In the genomic region with DNA sequence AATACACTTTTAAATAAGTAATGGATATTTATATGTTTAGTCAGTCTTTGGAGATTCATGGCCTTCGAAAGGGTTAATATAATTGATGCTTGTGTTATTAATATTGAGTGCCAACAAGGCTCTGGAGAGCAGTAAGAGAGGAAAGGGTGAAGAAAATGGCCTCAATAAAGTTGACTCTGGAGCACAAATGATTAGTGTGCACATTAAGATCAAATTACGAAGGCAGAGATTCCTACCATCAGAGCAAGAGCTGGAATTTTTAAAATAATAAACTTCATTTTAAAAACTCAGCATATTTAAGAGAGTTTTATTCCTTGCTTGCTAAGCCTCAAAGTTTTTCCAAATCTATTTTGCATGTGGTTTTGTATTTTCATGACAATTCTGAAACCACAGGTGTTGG, we compare ENCODE assay signal across 20 cellular contexts. TPM values are rescaled to one million over a fixed set of nuclear protein-coding genes. Genes with fewer than 3 reads are reported as not detected.
A peak's percentile ranks its signal among the peaks of the same experiment; 100 is the strongest.
DNase-seq lines count a peak whose midpoint lies in the region; ATAC-seq and TF ChIP-seq lines count a peak whose summit lies in the region.
"Had no signal": no experiment of that assay in that cellular context is flagged by ENCODE, and none has a peak within 500 bp of the region (broad histone marks: within the 10 kb centered on the region; RNA-seq: fewer than 3 reads in every experiment).

No MANE protein-coding gene starts in this region.

- TF ChIP-seq CTCF in cardiac muscle cell (IDR thresholded peaks at IDR 0.05; ENCODE audit: low read depth, low read length) (no peak), Loucy (conservative IDR thresholded peaks at IDR 0.05; ENCODE audit: low read length) (no peak), hepatocyte (IDR thresholded peaks at IDR 0.05; ENCODE audit: poor library complexity) (no peak), upper lobe of left lung (IDR thresholded peaks at IDR 0.05) (no peak)

- DNase-seq in cardiac muscle cell (ENCODE audit: low read depth in 1 of 2, low spot score in 1 of 2) (no peak), left ventricle myocardium superior (no peak), hepatocyte (ENCODE audit: low spot score) (no peak), upper lobe of left lung (no peak), RKO (ENCODE audit: low spot score) (no peak)
- no peak for DNase-seq in activated CD4-positive, CD25-positive, alpha-beta regulatory T cell (lab: John Stamatoyannopoulos, UW)
- DNase-seq: activated naive CD4-positive, alpha-beta T cell treated with Interleukin-2 at 50 U/mL for 16 hours; brain microvascular endothelial cell; CD4-positive, alpha-beta T cell; dorsolateral prefrontal cortex; MG63; NCI-H2029 treated with DMSO at 0.1 percent for 48 hours; NCI-H774; pancreas; T1000 had no signal

- H3K9ac ChIP-seq in Loucy (ENCODE audit: low read depth, low read length, poor library complexity, severe bottlenecking): peak overlapping the region; percentile 2

- peaks cover 17% of the 10 kb centered on the region for H3K4me1 ChIP-seq in cardiac muscle cell (ENCODE audit: low read depth)
- peaks cover 67% of the 10 kb centered on the region for H3K4me1 ChIP-seq in Loucy (ENCODE audit: insufficient read depth, low read length, poor library complexity, severe bottlenecking)
- peaks cover 19% of the 10 kb centered on the region for H3K4me1 ChIP-seq in hepatocyte (ENCODE audit: insufficient read depth)
- peaks cover 19 to 57% (median 37%) of the 10 kb centered on the region in 4 donors for H3K4me1 ChIP-seq in upper lobe of left lung

- H3K27ac ChIP-seq in cardiac muscle cell: peak overlapping the region; percentile 50
- peak overlapping the region; percentile 24 for H3K27ac ChIP-seq in hepatocyte
- peak overlapping the region in 3 of 4 donors; percentile 7 to 48 (median 44) for H3K27ac ChIP-seq in upper lobe of left lung
- H3K27ac ChIP-seq: A549, brain microvascular endothelial cell had no signal

- 71% methylated on average over 2 of the region's 2 CpGs for WGBS in hepatocyte (ENCODE audit: low lambda C conversion rate, missing lambda C conversion rate)
- 68 to 72% methylated on average over 2 of the region's 2 CpGs for WGBS in upper lobe of left lung, 2 donors

- intact Hi-C loops in left ventricle myocardium superior (cut with micrococcal nuclease): no loop called here

- TF ChIP-seq EP300 in upper lobe of left lung (IDR thresholded peaks at IDR 0.05): no peak

- H3F3A ChIP-seq in Loucy (ENCODE audit: low read depth): peaks cover 4% of the 10 kb centered on the region; the same call in 1 of the 2 replicates

- TF ChIP-seq POLR2A in upper lobe of left lung (IDR thresholded peaks at IDR 0.05): no peak

- H3K9me3 ChIP-seq in cardiac muscle cell (ENCODE audit: low read depth) (no peaks in the 10 kb centered on the region), Loucy (ENCODE audit: insufficient read depth, low read depth, low read length) (no peaks in the 10 kb centered on the region), hepatocyte (ENCODE audit: low read depth) (no peaks in the 10 kb centered on the region), upper lobe of left lung (no peaks in the 10 kb centered on the region)
- H3K9me3 ChIP-seq: A549, MG63, pancreas had no signal

- no peak overlapping the region for H3K4me3 ChIP-seq in cardiac muscle cell
- H3K4me3 ChIP-seq in Loucy (ENCODE audit: low read length, poor library complexity, severe bottlenecking): peak overlapping the region; percentile 1
- no peak overlapping the region for H3K4me3 ChIP-seq in hepatocyte
- no peak overlapping the region for H3K4me3 ChIP-seq in upper lobe of left lung
- H3K4me3 ChIP-seq: A549, MG63, pancreas, skin epidermis had no signal

- H2AFZ ChIP-seq in Loucy (ENCODE audit: low read length) (no peak overlapping the region), hepatocyte (no peak overlapping the region)

- no peaks in the 10 kb centered on the region for H3K36me3 ChIP-seq in cardiac muscle cell
- H3K36me3 ChIP-seq in Loucy (ENCODE audit: insufficient read depth, low read length): no peaks in the 10 kb centered on the region
- no peaks in the 10 kb centered on the region for H3K36me3 ChIP-seq in hepatocyte (replicated peaks; ENCODE audit: insufficient read depth, low read depth)
- no peaks in the 10 kb centered on the region for H3K36me3 ChIP-seq in upper lobe of left lung
- H3K36me3 ChIP-seq: brain microvascular endothelial cell, MG63, pancreas had no signal

- no peaks in the 10 kb centered on the region for H3K27me3 ChIP-seq in cardiac muscle cell
- H3K27me3 ChIP-seq in Loucy (ENCODE audit: insufficient read depth, low read length, poor library complexity, severe bottlenecking): no peaks in the 10 kb centered on the region
- no peaks in the 10 kb centered on the region for H3K27me3 ChIP-seq in hepatocyte
- H3K27me3 ChIP-seq in upper lobe of left lung: no peaks in the 10 kb centered on the region
- H3K27me3 ChIP-seq: brain microvascular endothelial cell, dorsolateral prefrontal cortex, MG63, pancreas had no signal

- H3K79me2 ChIP-seq in Loucy (ENCODE audit: insufficient read depth, low read length) (peaks cover 98% of the 10 kb centered on the region), hepatocyte (peaks cover 91% of the 10 kb centered on the region)

- H3K4me2 ChIP-seq in Loucy (ENCODE audit: low read depth, low read length, poor library complexity, severe bottlenecking) (peak overlapping the region; percentile 51), hepatocyte (peak overlapping the region; percentile 21)
- H3K4me2 ChIP-seq: A549 had no signal

- ATAC-seq in left ventricle myocardium superior: no peak
- ATAC-seq in upper lobe of left lung (ENCODE audit: low FRiP score in 2 of 2): no peak
- ATAC-seq in HG03039 (IDR thresholded peaks at IDR 0.05; ENCODE audit: unreplicated experiment): no peak
- ATAC-seq: A549, esophagus mucosa had no signal

- H3K9me2 ChIP-seq in Loucy (replicated peaks; ENCODE audit: low read depth, low read length) (no peaks in the 10 kb centered on the region), hepatocyte (replicated peaks; ENCODE audit: insufficient read depth) (no peaks in the 10 kb centered on the region)

- H4K20me1 ChIP-seq in Loucy (ENCODE audit: insufficient read depth, low read length, poor library complexity, severe bottlenecking): peaks cover 12% of the 10 kb centered on the region
- H4K20me1 ChIP-seq in hepatocyte (ENCODE audit: insufficient read depth, poor library complexity, severe bottlenecking): no peaks in the 10 kb centered on the region

RNA-seq across cellular contexts. Expression of a gene that starts 14.8 kb away (rescaled TPM):
- total RNA-seq in cardiac muscle cell (29.4 and 38.7 TPM in 2 replicates), left ventricle myocardium superior (14.3 TPM), hepatocyte (62.9 and 64.9 TPM in 2 replicates), upper lobe of left lung (10 to 100 TPM; 15.7 to 62.2 (median 44.6) TPM)
- polyA plus RNA-seq in cardiac muscle cell (32.4 and 54.2 TPM in 2 replicates), hepatocyte (26.4 and 31.3 TPM in 2 replicates)
